Comparison of ENCODE assay signal across 8 cellular contexts in the genomic region with DNA sequence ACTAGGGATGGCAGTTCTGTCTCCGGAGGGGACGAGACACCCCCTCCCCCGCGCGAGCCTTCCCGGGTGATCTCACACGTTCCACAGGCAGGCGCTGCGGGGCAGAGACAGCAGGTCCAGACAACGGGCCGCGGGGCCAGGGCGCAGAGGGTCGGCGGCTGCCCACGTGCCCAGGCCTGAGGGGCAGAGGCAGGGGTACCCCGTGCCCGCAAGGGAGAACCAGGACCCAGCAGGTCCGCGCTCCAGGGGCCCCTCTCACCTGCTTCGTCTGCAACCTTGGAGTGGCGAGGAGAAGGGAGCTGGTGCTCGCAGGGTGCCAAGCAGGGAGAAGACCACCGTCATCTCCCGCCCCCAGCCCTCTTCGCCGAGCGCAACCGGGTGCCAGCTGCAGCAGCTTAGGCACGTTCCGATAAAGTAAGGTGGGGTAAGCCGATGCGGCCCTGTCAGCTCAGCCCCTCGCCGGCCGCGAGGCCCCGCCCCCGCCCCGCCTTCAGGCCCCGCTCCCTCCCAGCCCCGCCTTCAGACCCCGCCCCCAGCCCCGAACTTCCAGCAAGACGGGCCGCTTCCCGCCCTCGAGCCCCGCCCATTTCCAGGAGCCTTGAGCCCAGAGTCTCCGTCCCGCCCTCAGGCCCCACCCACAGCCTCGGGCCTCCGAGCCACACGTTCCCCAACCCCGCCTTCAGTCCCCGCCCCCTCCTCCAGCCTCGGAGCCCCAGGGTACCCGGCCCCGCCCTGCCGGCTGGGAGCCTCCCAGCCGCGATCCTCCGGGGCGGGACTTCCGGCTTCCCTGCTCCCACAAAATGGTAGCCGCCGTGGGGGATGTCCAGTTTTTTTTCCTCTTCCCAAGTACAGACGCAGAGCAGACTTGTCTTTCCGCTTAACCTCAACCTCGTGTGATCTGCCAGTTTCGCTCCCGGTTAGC. TPM values are rescaled to one million over a fixed set of nuclear protein-coding genes. Genes with fewer than 3 reads are reported as not detected.
DNase-seq lines count a peak whose midpoint lies in the region; ATAC-seq and TF ChIP-seq lines count a peak whose summit lies in the region.

A gene with protein sequence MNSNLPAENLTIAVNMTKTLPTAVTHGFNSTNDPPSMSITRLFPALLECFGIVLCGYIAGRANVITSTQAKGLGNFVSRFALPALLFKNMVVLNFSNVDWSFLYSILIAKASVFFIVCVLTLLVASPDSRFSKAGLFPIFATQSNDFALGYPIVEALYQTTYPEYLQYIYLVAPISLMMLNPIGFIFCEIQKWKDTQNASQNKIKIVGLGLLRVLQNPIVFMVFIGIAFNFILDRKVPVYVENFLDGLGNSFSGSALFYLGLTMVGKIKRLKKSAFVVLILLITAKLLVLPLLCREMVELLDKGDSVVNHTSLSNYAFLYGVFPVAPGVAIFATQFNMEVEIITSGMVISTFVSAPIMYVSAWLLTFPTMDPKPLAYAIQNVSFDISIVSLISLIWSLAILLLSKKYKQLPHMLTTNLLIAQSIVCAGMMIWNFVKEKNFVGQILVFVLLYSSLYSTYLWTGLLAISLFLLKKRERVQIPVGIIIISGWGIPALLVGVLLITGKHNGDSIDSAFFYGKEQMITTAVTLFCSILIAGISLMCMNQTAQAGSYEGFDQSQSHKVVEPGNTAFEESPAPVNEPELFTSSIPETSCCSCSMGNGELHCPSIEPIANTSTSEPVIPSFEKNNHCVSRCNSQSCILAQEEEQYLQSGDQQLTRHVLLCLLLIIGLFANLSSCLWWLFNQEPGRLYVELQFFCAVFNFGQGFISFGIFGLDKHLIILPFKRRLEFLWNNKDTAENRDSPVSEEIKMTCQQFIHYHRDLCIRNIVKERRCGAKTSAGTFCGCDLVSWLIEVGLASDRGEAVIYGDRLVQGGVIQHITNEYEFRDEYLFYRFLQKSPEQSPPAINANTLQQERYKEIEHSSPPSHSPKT (minus strand): TSS at position 416 of the 922 bp plus-strand sequence. CDS start 5,073 bp downstream, outside the sequence.

- DNase-seq in ELF-1 (ENCODE audit: low read depth, low spot score), result peak; percentile 88
- DNase-seq in H4 (ENCODE audit: low spot score), result peak; percentile 94
- DNase-seq in LNCaP clone FGC (ENCODE audit: low read depth), result peak; percentile 89
- DNase-seq in RWPE2 (ENCODE audit: low spot score), result peak; percentile 100
- DNase-seq in activated T-helper 9 cell treated with anti-CD3 and anti-CD28 coated beads, Interleukin-2, amount 50 U/mL, for 16 hours (ENCODE audit: low read depth), result peak; percentile 98
- DNase-seq in fibroblast of the aortic adventitia (ENCODE audit: low read depth), result peak; percentile 96
- peak; percentile 100 for DNase-seq in stimulated activated naive CD8-positive, alpha-beta T cell treated with anti-CD3 and anti-CD28 coated beads, Interleukin-15, Interleukin-2, amounts not matched to agents 100 U/mL and 50 U/mL, for 24 hours

- peaks cover 3% of the 10 kb centered on the region for H3K36me3 Mint-ChIP-seq in nephron (ENCODE audit: low read depth)

- H3K4me3 Mint-ChIP-seq in nephron, result peak within 1 kb of the TSS; percentile 90 to 98 (median 95)

- no peaks in the 10 kb centered on the region for H3K27me3 ChIP-seq in RWPE2 (ENCODE audit: insufficient read depth, poor library complexity, severe bottlenecking)

- no peaks in the 10 kb centered on the region for H3K36me3 ChIP-seq in RWPE2 (ENCODE audit: low read depth)

- peak within 1 kb of the TSS; percentile 81 for H3K4me3 ChIP-seq in LNCaP clone FGC (ENCODE audit: low read depth, low read length)
- peak within 1 kb of the TSS; percentile 74 for H3K4me3 ChIP-seq in RWPE2 (ENCODE audit: severe bottlenecking)
- H3K4me3 ChIP-seq in fibroblast of the aortic adventitia (ENCODE audit: low read depth, low read length), result peak within 1 kb of the TSS; percentile 93

- peak; percentile 90 for ATAC-seq in RWPE2 (ENCODE audit: low read depth)
- peak; percentile 96 for ATAC-seq in stimulated activated naive CD8-positive, alpha-beta T cell treated with anti-CD3 and anti-CD28 coated beads, Interleukin-15, Interleukin-2, amounts not matched to agents 100 U/mL and 50 U/mL, for 24 hours

- H3K9me3 ChIP-seq in RWPE2 (ENCODE audit: severe bottlenecking), result peaks cover 2% of the 10 kb centered on the region

- peaks cover 13% of the 10 kb centered on the region for H3K4me1 Mint-ChIP-seq in nephron

- no peaks in the 10 kb centered on the region for H3K27me3 Mint-ChIP-seq in nephron (ENCODE audit: low read depth)

- H3K4me1 ChIP-seq in RWPE2 (ENCODE audit: insufficient read depth, poor library complexity, severe bottlenecking), result no peaks in the 10 kb centered on the region

- peaks cover 3% of the 10 kb centered on the region for H3K9me3 Mint-ChIP-seq in nephron

- H3K27ac ChIP-seq in RWPE2 (ENCODE audit: poor library complexity, severe bottlenecking), result peak within 1 kb of the TSS; percentile 29

- H3K27ac Mint-ChIP-seq in nephron, result peak within 1 kb of the TSS; percentile 85 to 99 (median 98)

- peak; percentile 38; the same call in 1 of the 2 replicates for TF ChIP-seq CTCF in LNCaP clone FGC (IDR thresholded peaks at IDR 0.05; ENCODE audit: control insufficient read depth, extremely low read depth, insufficient read depth)
- TF ChIP-seq CTCF in RWPE2 (IDR thresholded peaks at IDR 0.05; ENCODE audit: poor library complexity, severe bottlenecking), result peak; percentile 12
- TF ChIP-seq CTCF in fibroblast of the aortic adventitia (IDR thresholded peaks at IDR 0.05; ENCODE audit: insufficient read depth, low read length), result no peak
- no peak for TF ChIP-seq CTCF in nephron (IDR thresholded peaks at IDR 0.05; ENCODE audit: unreplicated experiment in 3 of 3)

RNA-seq across cellular contexts. Expression of the gene that starts here (rescaled TPM):
- total RNA-seq in H4 (2014; rRNA removed; shearing (Covaris generic)), result 1.5 and 4.6 TPM in 2 replicates
- total RNA-seq in fibroblast of the aortic adventitia (ENCODE audit: low replicate concordance), result 1.6 and 2.2 TPM in 2 replicates

Comparison
In these comparisons a context has a peak if more than half of its experiments do, and no peak if none do; other contexts are left out.
1. Peak in every context shown above with its lines: DNase-seq, ATAC-seq, H3K4me3 ChIP-seq and H3K27ac ChIP-seq.
2. CTCF ChIP-seq: peak in LNCaP clone FGC (single experiment) and RWPE2 (single experiment); none in fibroblast of the aortic adventitia (single experiment) and nephron (0 of 3).